In genomic region chr9:134067904-134068741, GRCh38 we compare ENCODE assay signal across 8 cellular contexts. TPM values are rescaled to one million over a fixed set of nuclear protein-coding genes. Genes with fewer than 3 reads are reported as not detected.
DNase-seq lines count a peak whose midpoint lies in the region; ATAC-seq and TF ChIP-seq lines count a peak whose summit lies in the region.

TSS of gene BRD3 (minus strand) at chr9:134068026. CDS start at chr9:134053477, 14,549 bp downstream.

- H3K4me3 ChIP-seq in GM23338 (peak within 1 kb of the TSS; percentile 95), LNCaP clone FGC (ENCODE audit: low read depth, low read length) (peak within 1 kb of the TSS; percentile 88), neuronal stem cell (ENCODE audit: low read length in 2 of 2) (peak within 1 kb of the TSS; percentile 94 to 96), subcutaneous abdominal adipose tissue (ENCODE audit: low read depth in 1 of 5, low read length in 5 of 5) (peak within 1 kb of the TSS; percentile 71 to 86 (median 83))

- H2BK15ac ChIP-seq in neuronal stem cell (ENCODE audit: low read length) = peak within 1 kb of the TSS; percentile 50

- H3K79me2 ChIP-seq in GM23338 (replicated peaks; ENCODE audit: insufficient read depth) = peaks cover 40% of the 10 kb centered on the region

- peak within 1 kb of the TSS; percentile 92 for H3K27ac Mint-ChIP-seq in GM23338

- peak within 1 kb of the TSS; percentile 92 for H3K9ac ChIP-seq in neuronal stem cell (ENCODE audit: low read depth, low read length, poor library complexity)
- H3K9ac ChIP-seq in subcutaneous abdominal adipose tissue (ENCODE audit: low read length in 5 of 5) = peak within 1 kb of the TSS; percentile 56 to 88 (median 78)

- no peaks in the 10 kb centered on the region for H3K27me3 ChIP-seq in GM23338 (ENCODE audit: insufficient read depth)
- peaks cover 0 to 22% (median 14%) of the 10 kb centered on the region in 3 experiments for H3K27me3 ChIP-seq in neuronal stem cell (ENCODE audit: control insufficient read depth in 3 of 3, insufficient read depth in 3 of 3, low read depth in 1 of 3, low read length in 3 of 3)
- H3K27me3 ChIP-seq in subcutaneous abdominal adipose tissue (ENCODE audit: control insufficient read depth in 5 of 5, insufficient read depth in 4 of 5, low read length in 5 of 5) = peaks cover 0 to 4% (median 2%) of the 10 kb centered on the region in 5 donors

- peaks cover 16% of the 10 kb centered on the region for H3K79me1 ChIP-seq in neuronal stem cell (ENCODE audit: low read depth, low read length)

- H3K14ac ChIP-seq in neuronal stem cell (ENCODE audit: low read length) = peak within 1 kb of the TSS; percentile 39

- H2BK5ac ChIP-seq in neuronal stem cell (ENCODE audit: low read length) = peak within 1 kb of the TSS; percentile 54

- H3K36me3 Mint-ChIP-seq in GM23338 (ENCODE audit: low read depth) = peaks cover 13% of the 10 kb centered on the region

- H2AFZ ChIP-seq in GM23338 = peak within 1 kb of the TSS; percentile 93
- peak within 1 kb of the TSS; percentile 98 for H2AFZ ChIP-seq in neuronal stem cell (ENCODE audit: low read length)

- H3K4me2 ChIP-seq in GM23338 (peak within 1 kb of the TSS; percentile 100), neuronal stem cell (ENCODE audit: insufficient read depth, low read length, poor library complexity, severe bottlenecking) (peak within 1 kb of the TSS; percentile 72)

- peak within 1 kb of the TSS; percentile 92 for H3K4me3 Mint-ChIP-seq in GM23338

- peak within 1 kb of the TSS; percentile 68 for H2BK12ac ChIP-seq in neuronal stem cell (ENCODE audit: low read length)

- peak within 1 kb of the TSS; percentile 59 for H3K4ac ChIP-seq in neuronal stem cell (ENCODE audit: low read length)

- peaks cover 36% of the 10 kb centered on the region for H4K20me1 ChIP-seq in GM23338 (replicated peaks; ENCODE audit: insufficient read depth)

- no peaks in the 10 kb centered on the region for H3F3A ChIP-seq in GM23338 (replicated peaks; ENCODE audit: low read depth)

- peak within 1 kb of the TSS; percentile 95 for H3K18ac ChIP-seq in neuronal stem cell (ENCODE audit: low read length)

- no CpG with 5 or more reads among the region's 131 CpGs for WGBS in neuronal stem cell (ENCODE audit: extremely low coverage in 2 of 2, insufficient read length in 2 of 2, insufficient replicate concordance in 1 of 2), 2 donors

- no peaks in the 10 kb centered on the region for H3K36me3 ChIP-seq in GM23338 (ENCODE audit: insufficient read depth)
- H3K36me3 ChIP-seq in neuronal stem cell (replicated peaks in 1 of 2; ENCODE audit: control insufficient read depth in 2 of 2, insufficient read depth in 2 of 2, low read length in 2 of 2) = peaks cover 5 to 19% of the 10 kb centered on the region in 2 donors
- H3K36me3 ChIP-seq in subcutaneous abdominal adipose tissue (ENCODE audit: control insufficient read depth in 5 of 5, insufficient read depth in 5 of 5, low read length in 5 of 5) = no peaks in the 10 kb centered on the region

- peak within 1 kb of the TSS; percentile 90 for H3K23ac ChIP-seq in neuronal stem cell (ENCODE audit: low read depth, low read length, poor library complexity)

- peak within 1 kb of the TSS; percentile 94 for H2AK5ac ChIP-seq in neuronal stem cell (ENCODE audit: low read depth, low read length)

- H3K9me2 ChIP-seq in GM23338 (ENCODE audit: insufficient read depth) = no peaks in the 10 kb centered on the region

- peaks cover 24% of the 10 kb centered on the region for H3K27me3 Mint-ChIP-seq in GM23338 (ENCODE audit: insufficient read depth, low read depth, poor library complexity)

- ATAC-seq in GM23338 = peak; percentile 70

- DNase-seq in ELF-1 (ENCODE audit: low read depth, low spot score) = peak; percentile 81
- peak; percentile 94 for DNase-seq in GM23338 (ENCODE audit: low spot score)
- peak; percentile 51 for DNase-seq in LNCaP clone FGC (ENCODE audit: low read depth)
- peak; percentile 13 for DNase-seq in SHP77 treated with DMSO at 0.1 percent for 48 hours (lab: John Stamatoyannopoulos, UW)
- DNase-seq in activated gamma-delta T cell treated with Interleukin-2 at 50 U/mL for 16 hours = peak; percentile 76
- peak; percentile 79 for DNase-seq in foreskin melanocyte
- DNase-seq in neuronal stem cell (ENCODE audit: low spot score) = peak; percentile 89

- peaks cover 5 to 6% of the 10 kb centered on the region in 2 donors for H3K9me3 ChIP-seq in neuronal stem cell (replicated peaks in 1 of 2; ENCODE audit: control insufficient read depth in 2 of 2, insufficient read depth in 1 of 2, low read depth in 1 of 2, low read length in 2 of 2)
- H3K9me3 ChIP-seq in subcutaneous abdominal adipose tissue (ENCODE audit: control insufficient read depth in 5 of 5, low read length in 5 of 5) = no peaks in the 10 kb centered on the region

- peak within 1 kb of the TSS; percentile 67 for H2BK120ac ChIP-seq in neuronal stem cell (ENCODE audit: low read depth, low read length)

- TF ChIP-seq CTCF in GM23338 (conservative IDR thresholded peaks at IDR 0.05; ENCODE audit: low read depth in 2 of 2) = peak in 1 of 2 experiments; percentile 33; a peak in 2 of 4 replicates
- TF ChIP-seq CTCF in LNCaP clone FGC (IDR thresholded peaks at IDR 0.05; ENCODE audit: control insufficient read depth, extremely low read depth, insufficient read depth) = no peak

- peaks cover 11% of the 10 kb centered on the region for H3K9me3 Mint-ChIP-seq in GM23338

- H3K4me1 Mint-ChIP-seq in GM23338 = peaks cover 30% of the 10 kb centered on the region

- H4K8ac ChIP-seq in neuronal stem cell (ENCODE audit: low read depth, low read length) = no peak within 1 kb of the TSS

- H3K27ac ChIP-seq in GM23338 (ENCODE audit: low read depth) = peak within 1 kb of the TSS; percentile 90
- peak within 1 kb of the TSS; percentile 89 for H3K27ac ChIP-seq in neuronal stem cell (replicated peaks; ENCODE audit: low read length)
- peak within 1 kb of the TSS; percentile 62 for H3K27ac ChIP-seq in subcutaneous abdominal adipose tissue (ENCODE audit: low read depth, low read length)

- H3K4me1 ChIP-seq in GM23338 (ENCODE audit: insufficient read depth) (peaks cover 14% of the 10 kb centered on the region), neuronal stem cell (ENCODE audit: control insufficient read depth in 2 of 2, insufficient read depth in 1 of 2, low read depth in 1 of 2, low read length in 2 of 2) (peaks cover 3 to 8% of the 10 kb centered on the region in 2 donors), subcutaneous abdominal adipose tissue (ENCODE audit: control insufficient read depth in 5 of 5, insufficient read depth in 5 of 5, low read length in 5 of 5) (peaks cover 8 to 42% (median 34%) of the 10 kb centered on the region in 5 donors)

- no peak within 1 kb of the TSS for H4K91ac ChIP-seq in neuronal stem cell (ENCODE audit: low read depth, low read length, poor library complexity)

TF ChIP-seq in GM23338, 12 proteins besides CTCF, POLR2A, EP300 and RAD21:
- TF ChIP-seq CREB1 (CRISPR knock-in tag; IDR thresholded peaks at IDR 0.05; ENCODE audit: low read depth) (peak; percentile 58), ZNF114 (CRISPR knock-in tag; IDR thresholded peaks at IDR 0.05) (no peak), POLR2AphosphoS5 (IDR thresholded peaks at IDR 0.05; ENCODE audit: low read depth) (peak; percentile 59)

RNA-seq across cellular contexts. Expression of gene BRD3, which starts in this region (rescaled TPM):
- 40.7 and 46.0 TPM in 2 replicates for total RNA-seq in GM23338 (2014; rRNA removed; shearing (Covaris generic))
- polyA plus RNA-seq in GM23338 (2016; fragmentation: Nextera tagmentation; extraction: Ambion mirVana) = 87.1 and 88.0 TPM in 2 replicates
- 47.9 TPM for polyA plus RNA-seq in neuronal stem cell (2013, experiment 1 of 2)
- polyA plus RNA-seq in neuronal stem cell (2013, experiment 2 of 2) = 50.2 TPM

Comparison
In these comparisons a context has a peak if more than half of its experiments do, and no peak if none do; other contexts are left out.
1. Peak in every context shown above with its lines: DNase-seq, ATAC-seq, H3K4me3 ChIP-seq and H3K27ac ChIP-seq.
2. DNase-seq: peak in every context shown above with its lines; median percentile 94 in GM23338; 89 in neuronal stem cell; 81 in ELF-1; 79 in foreskin melanocyte; 76 in activated gamma-delta T cell treated with Interleukin-2 at 50 U/mL for 16 hours; 51 in LNCaP clone FGC; 13 in SHP77 treated with DMSO at 0.1 percent for 48 hours.